In genomic region chr5:109455598-109456096, GRCh38 we compare ENCODE assay signal across 8 cellular contexts. TPM values are rescaled to one million over a fixed set of nuclear protein-coding genes. Genes with fewer than 3 reads are reported as not detected.
A peak's percentile ranks its signal among the peaks of the same experiment; 100 is the strongest.
DNase-seq lines count a peak whose midpoint lies in the region; ATAC-seq, FAIRE-seq and TF ChIP-seq lines count a peak whose summit lies in the region.

No MANE protein-coding gene starts in this region.

- 92% methylated on average over 3 of the region's 3 CpGs; no CpG with 5 or more reads in 1 of the 2 experiments for WGBS in H1 (ENCODE audit: extremely low coverage in 1 of 2, insufficient coverage in 1 of 2, insufficient read length in 1 of 2, insufficient replicate concordance in 2 of 2, low coverage in 1 of 2, low lambda C conversion rate in 2 of 2, missing lambda C conversion rate in 1 of 2), 2 experiments

- H3K23me2 ChIP-seq in H1 (ENCODE audit: low read depth, low read length) = no peaks in the 10 kb centered on the region

- H3K4me3 ChIP-seq in H1 (ENCODE audit: extremely low read depth in 1 of 4, insufficient read depth in 2 of 4, low read depth in 3 of 4, low read length in 4 of 4) (no peak overlapping the region), neural cell (ENCODE audit: low read length) (peak overlapping the region; percentile 9), colonic mucosa (no peak overlapping the region)

- H3K18ac ChIP-seq in H1 (ENCODE audit: extremely low read depth, low read length) = no peak overlapping the region

- H4K20me1 ChIP-seq in H1 (replicated peaks in 1 of 2; ENCODE audit: control insufficient read depth in 1 of 2, insufficient read depth in 2 of 2, low read length in 2 of 2) (no peaks in the 10 kb centered on the region), neural cell (ENCODE audit: insufficient read depth) (no peaks in the 10 kb centered on the region)

- peak; percentile 76 to 99 for ATAC-seq in activated naive CD4-positive, alpha-beta T cell treated with anti-CD3 and anti-CD28 coated beads, Interleukin-2, amount 50 U/mL, for 72 hours
- peak; percentile 100 for ATAC-seq in HG02763 (IDR thresholded peaks at IDR 0.05; ENCODE audit: unreplicated experiment)

- TF ChIP-seq EP300 in H1 (IDR thresholded peaks at IDR 0.05; ENCODE audit: borderline replicate concordance in 1 of 2, low read depth in 2 of 2, low read length in 2 of 2) (no peak), neural cell (conservative IDR thresholded peaks at IDR 0.05; ENCODE audit: poor library complexity, severe bottlenecking) (peak; percentile 38)

- H3K36me3 ChIP-seq in H1 (ENCODE audit: control insufficient read depth in 2 of 4, insufficient read depth in 4 of 4, low read length in 3 of 4) (no peaks in the 10 kb centered on the region), neural cell (ENCODE audit: insufficient read depth, low read length) (no peaks in the 10 kb centered on the region), colonic mucosa (no peaks in the 10 kb centered on the region)

- no peaks in the 10 kb centered on the region for H3K27me3 Mint-ChIP-seq in activated naive CD4-positive, alpha-beta T cell treated with anti-CD3 and anti-CD28 coated beads, Interleukin-2, amount 10 ng/mL, durations not matched to agents 7 days and 5 days

- TF ChIP-seq RAD21 in H1 (IDR thresholded peaks at IDR 0.05 in 1 of 2, conservative IDR thresholded peaks at IDR 0.05 in 1 of 2; ENCODE audit: low read depth in 2 of 2, low read length in 2 of 2) = no peak
- no peak for TF ChIP-seq RAD21 in neural cell (conservative IDR thresholded peaks at IDR 0.05)

- H3F3A ChIP-seq in neural cell (ENCODE audit: insufficient read depth, low read length, poor library complexity, severe bottlenecking) = no peaks in the 10 kb centered on the region

- CTCF ChIA-PET in activated naive CD4-positive, alpha-beta T cell treated with anti-CD3 and anti-CD28 coated beads, Interleukin-2, amount 10 ng/mL, durations not matched to agents 7 days and 5 days (lab: Charles Lee) = interaction anchor here (0.7 to 1.5 kb wide), 2 partner anchors 10 to 12 kb away, joined by 3 read pairs; no protein-coding TSS in a partner anchor
- CTCF ChIA-PET in H1 (lab: Charles Lee; ENCODE audit: partially characterized antibody) = no interaction called here

- H4K5ac ChIP-seq in H1 (ENCODE audit: insufficient read length, low read depth, low read length) = no peak overlapping the region

- peaks cover 4% of the 10 kb centered on the region for H3K4me1 Mint-ChIP-seq in activated naive CD4-positive, alpha-beta T cell treated with anti-CD3 and anti-CD28 coated beads, Interleukin-2, amount 10 ng/mL, durations not matched to agents 7 days and 5 days

- H3K4me3 Mint-ChIP-seq in activated naive CD4-positive, alpha-beta T cell treated with anti-CD3 and anti-CD28 coated beads, Interleukin-2, amount 10 ng/mL, durations not matched to agents 7 days and 5 days = no peak overlapping the region

- POLR2A ChIA-PET in H1 (lab: Charles Lee; ENCODE audit: partially characterized antibody) = no interaction called here

- TF ChIP-seq CTCF in H1 (IDR thresholded peaks at IDR 0.05; ENCODE audit: control extremely low read depth in 1 of 3, insufficient read depth in 1 of 3, low read depth in 1 of 3, low read length in 3 of 3) (no peak), neural cell (IDR thresholded peaks at IDR 0.05; ENCODE audit: poor library complexity, severe bottlenecking) (no peak), colonic mucosa (IDR thresholded peaks at IDR 0.05) (no peak)

- no peak overlapping the region for H2BK5ac ChIP-seq in H1 (ENCODE audit: low read depth, low read length)

- no peaks in the 10 kb centered on the region for H3K9me2 ChIP-seq in neural cell (ENCODE audit: insufficient read depth, low read length)

- no peaks in the 10 kb centered on the region for H3K79me1 ChIP-seq in H1 (ENCODE audit: low read depth, low read length)

- H3K9me3 ChIP-seq in H1 (ENCODE audit: insufficient read depth in 2 of 2, low read depth in 1 of 2, low read length in 1 of 2) (peaks cover 9 to 10% of the 10 kb centered on the region in 2 experiments; a peak in 2 of 4 replicates), neural cell (ENCODE audit: low read length) (no peaks in the 10 kb centered on the region), colonic mucosa (no peaks in the 10 kb centered on the region)

- no peak for TF ChIP-seq POLR2A in H1 (IDR thresholded peaks at IDR 0.05; ENCODE audit: control extremely low read depth in 1 of 2, low read depth in 2 of 2, low read length in 2 of 2)

- H2AFZ ChIP-seq in H1 (ENCODE audit: low read length) (peak overlapping the region; percentile 57; the same call in 1 of the 2 replicates), neural cell (ENCODE audit: low read depth, low read length) (peak overlapping the region; percentile 52)

- no peak overlapping the region for H3K56ac ChIP-seq in H1 (replicated peaks; ENCODE audit: insufficient read length, low read depth, low read length)

- H3K27me3 ChIP-seq in H1 (replicated peaks in 1 of 4; ENCODE audit: control insufficient read depth in 3 of 4, extremely low read depth in 1 of 4, insufficient read depth in 3 of 4, low read length in 3 of 4) = no peaks in the 10 kb centered on the region
- H3K27me3 ChIP-seq in neural cell (ENCODE audit: insufficient read depth, low read depth, low read length) = no peaks in the 10 kb centered on the region
- no peaks in the 10 kb centered on the region for H3K27me3 ChIP-seq in colonic mucosa

- no peak overlapping the region for H2AK5ac ChIP-seq in H1 (ENCODE audit: low read depth, low read length)

- H3K79me2 ChIP-seq in H1 (ENCODE audit: control insufficient read depth in 1 of 2, insufficient read depth in 2 of 2, low read length in 2 of 2) (no peaks in the 10 kb centered on the region), neural cell (replicated peaks; ENCODE audit: insufficient read depth, low read length) (no peaks in the 10 kb centered on the region)

- H3K4me1 ChIP-seq in H1 (replicated peaks in 1 of 4; ENCODE audit: control insufficient read depth in 3 of 4, insufficient read depth in 4 of 4, low read length in 3 of 4) (0 out of 7 replicates have a peak, but pooled peaks cover 0 to under 1% (median 0%) of the 10 kb centered on the region in 4 experiments), colonic mucosa (no peaks in the 10 kb centered on the region)

- H3K27ac ChIP-seq in H1 (ENCODE audit: low read depth, low read length) = no peak overlapping the region
- peak overlapping the region; percentile 77 for H3K27ac ChIP-seq in neural cell (ENCODE audit: low read length)
- no peak overlapping the region for H3K27ac ChIP-seq in colonic mucosa

- no peak overlapping the region for H2BK120ac ChIP-seq in H1 (replicated peaks; ENCODE audit: low read depth, low read length)

- no peaks in the 10 kb centered on the region for H3K9me3 Mint-ChIP-seq in activated naive CD4-positive, alpha-beta T cell treated with anti-CD3 and anti-CD28 coated beads, Interleukin-2, amount 50 U/mL, for 72 hours
- H3K9me3 Mint-ChIP-seq in activated naive CD4-positive, alpha-beta T cell treated with anti-CD3 and anti-CD28 coated beads, Interleukin-2, amount 10 ng/mL, durations not matched to agents 7 days and 5 days = peaks cover 2% of the 10 kb centered on the region

- H3K9ac ChIP-seq in H1 (replicated peaks in 1 of 4; ENCODE audit: extremely low read depth in 1 of 4, low read depth in 3 of 4, low read length in 3 of 4) = no peak overlapping the region
- peak overlapping the region; percentile 44 for H3K9ac ChIP-seq in neural cell (ENCODE audit: low read length)
- H3K9ac ChIP-seq in colonic mucosa (ENCODE audit: low read depth in 2 of 2, low read length in 2 of 2) = no peak overlapping the region

- peaks cover 0 to 6% of the 10 kb centered on the region in 2 donors for H3K36me3 Mint-ChIP-seq in activated naive CD4-positive, alpha-beta T cell treated with anti-CD3 and anti-CD28 coated beads, Interleukin-2, amount 50 U/mL, for 72 hours
- no peaks in the 10 kb centered on the region for H3K36me3 Mint-ChIP-seq in activated naive CD4-positive, alpha-beta T cell treated with anti-CD3 and anti-CD28 coated beads, Interleukin-2, amount 10 ng/mL, durations not matched to agents 7 days and 5 days

- DNase-seq in activated naive CD4-positive, alpha-beta T cell treated with anti-CD3 and anti-CD28 coated beads, Interleukin-2, amount 50 U/mL, for 72 hours (ENCODE audit: low spot score in 2 of 2) = no peak
- no peak for DNase-seq in activated naive CD4-positive, alpha-beta T cell treated with anti-CD3 and anti-CD28 coated beads, Interleukin-2, amount 10 ng/mL, durations not matched to agents 7 days and 5 days
- DNase-seq in NCI-H69 (lab: John Stamatoyannopoulos, UW) = peak; percentile 79
- no peak for DNase-seq in H1 (ENCODE audit: low read depth in 1 of 2, low spot score in 2 of 2)
- no peak for DNase-seq in NCI-H1105 treated with DMSO at 0.1 percent for 48 hours (lab: John Stamatoyannopoulos, UW)
- no peak for DNase-seq in colonic mucosa

- no peak overlapping the region for H3K23ac ChIP-seq in H1 (ENCODE audit: insufficient read length)

- intact Hi-C loops in colonic mucosa (cut with DNase I) = loop anchor here (5.0 kb wide), 1 partner anchor 38 kb away; no protein-coding TSS in a partner anchor

- H3K4me2 ChIP-seq in H1 (ENCODE audit: insufficient read depth in 1 of 2, low read depth in 2 of 2, low read length in 2 of 2) = no peak overlapping the region
- no peak overlapping the region for H3K4me2 ChIP-seq in neural cell (ENCODE audit: low read length)

- no peak overlapping the region for H3K4ac ChIP-seq in H1 (replicated peaks; ENCODE audit: insufficient read length, low read depth, low read length)

- H2BK20ac ChIP-seq in H1 (ENCODE audit: low read length) = no peak overlapping the region

- no peak overlapping the region for H4K91ac ChIP-seq in H1 (replicated peaks; ENCODE audit: insufficient read length, low read length)

- no peak overlapping the region for H2BK12ac ChIP-seq in H1 (ENCODE audit: low read depth, low read length)

- no peak overlapping the region for H2BK15ac ChIP-seq in H1 (ENCODE audit: low read length)

- no peak overlapping the region for H3K14ac ChIP-seq in H1 (ENCODE audit: insufficient read length)

- no peak overlapping the region for H4K8ac ChIP-seq in H1 (ENCODE audit: extremely low read depth, insufficient read depth, low read length)

- no peak overlapping the region for H3K27ac Mint-ChIP-seq in activated naive CD4-positive, alpha-beta T cell treated with anti-CD3 and anti-CD28 coated beads, Interleukin-2, amount 50 U/mL, for 72 hours
- H3K27ac Mint-ChIP-seq in activated naive CD4-positive, alpha-beta T cell treated with anti-CD3 and anti-CD28 coated beads, Interleukin-2, amount 10 ng/mL, durations not matched to agents 7 days and 5 days = no peak overlapping the region

- FAIRE-seq in H1 (lab: Jason Lieb, UNC) = no peak

RNA-seq across cellular contexts. Expression of gene PJA2, which starts 45.9 kb away (rescaled TPM):
- 10 to 100 TPM; 63.6 to 64.5 TPM for total RNA-seq in activated naive CD4-positive, alpha-beta T cell treated with anti-CD3 and anti-CD28 coated beads, Interleukin-2, amount 50 U/mL, for 72 hours
- total RNA-seq in H1 (2021; fragmentation: NEBNext Ultra II Directional; extraction: Animal tissue kit (Norgen Biotek cat#: 25700)) = 46.4 and 47.7 TPM in 2 replicates
- polyA plus RNA-seq in H1 (2011; rRNA removed) = 9.5 and 15.3 TPM in 2 replicates
- polyA plus RNA-seq in H1 (2011; cell fraction: cytosol; rRNA removed) = 23.3 TPM
- 8.0 TPM for polyA plus RNA-seq in H1 (2011; cell fraction: nucleus; rRNA removed)
- 15.0 to 29.0 TPM (median 19.2 TPM) in 4 replicates for polyA plus RNA-seq in H1 (2012, experiment 1 of 2)
- 1.9 TPM for polyA plus RNA-seq in H1 (2012, experiment 2 of 2)
- 24.5 TPM for polyA plus RNA-seq in H1 (2013, experiment 1 of 2)
- polyA plus RNA-seq in H1 (2013, experiment 2 of 2) = 25.6 TPM
- polyA minus RNA-seq in H1 (2011; rRNA and poly(A)+ RNA removed) = 45.2 and 57.2 TPM in 2 replicates
- 24.1 TPM for polyA minus RNA-seq in H1 (2011; cell fraction: cytosol; rRNA and poly(A)+ RNA removed)
- polyA minus RNA-seq in H1 (2011; cell fraction: nucleus; rRNA and poly(A)+ RNA removed) = 35.2 TPM
- 127 and 142 TPM in 2 replicates for polyA plus RNA-seq in neural cell
- polyA minus RNA-seq in neural cell = 275 and 324 TPM in 2 replicates
- total RNA-seq in colonic mucosa = 100 to 1,000 TPM in 1 of 2 donors, 10 to 100 TPM in 1; 55.9 to 102 TPM
